ENCODE assay signal across 1 cellular context in genomic region chr10:32120147-32120546, GRCh38.
TF ChIP-seq lines count a peak whose summit lies in the region.

No MANE protein-coding gene starts in this region.

TF ChIP-seq in HepG2, 621 proteins besides CTCF, POLR2A, EP300 and RAD21 (continued from another document and continues in another):
- TF ChIP-seq, protein P1, sequence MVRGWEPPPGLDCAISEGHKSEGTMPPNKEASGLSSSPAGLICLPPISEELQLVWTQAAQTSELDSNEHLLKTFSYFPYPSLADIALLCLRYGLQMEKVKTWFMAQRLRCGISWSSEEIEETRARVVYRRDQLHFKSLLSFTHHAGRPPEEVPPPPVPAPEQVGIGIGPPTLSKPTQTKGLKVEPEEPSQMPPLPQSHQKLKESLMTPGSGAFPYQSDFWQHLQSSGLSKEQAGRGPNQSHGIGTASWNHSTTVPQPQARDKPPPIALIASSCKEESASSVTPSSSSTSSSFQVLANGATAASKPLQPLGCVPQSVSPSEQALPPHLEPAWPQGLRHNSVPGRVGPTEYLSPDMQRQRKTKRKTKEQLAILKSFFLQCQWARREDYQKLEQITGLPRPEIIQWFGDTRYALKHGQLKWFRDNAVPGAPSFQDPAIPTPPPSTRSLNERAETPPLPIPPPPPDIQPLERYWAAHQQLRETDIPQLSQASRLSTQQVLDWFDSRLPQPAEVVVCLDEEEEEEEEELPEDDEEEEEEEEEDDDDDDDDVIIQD (CRISPR knock-in tag; IDR thresholded peaks at IDR 0.05; ENCODE audit: low read depth), result no peak
- TF ChIP-seq ATF5 (CRISPR knock-in tag; IDR thresholded peaks at IDR 0.05; ENCODE audit: low read depth) (no peak), RFX3 (CRISPR knock-in tag; IDR thresholded peaks at IDR 0.05) (no peak), MLX (CRISPR knock-in tag; IDR thresholded peaks at IDR 0.05) (no peak), CREM (IDR thresholded peaks at IDR 0.05) (peak; percentile 69; the same call in 1 of the 2 replicates), CREM (CRISPR knock-in tag; IDR thresholded peaks at IDR 0.05) (no peak), SOX6 (IDR thresholded peaks at IDR 0.05) (no peak), SOX6 (CRISPR knock-in tag; IDR thresholded peaks at IDR 0.05) (peak; percentile 49; the same call in 1 of the 2 replicates), SYNCRIP (IDR thresholded peaks at IDR 0.05; ENCODE audit: insufficient read depth, low read depth, low read length) (no peak), ZNF235 (CRISPR knock-in tag; IDR thresholded peaks at IDR 0.05; ENCODE audit: borderline replicate concordance) (no peak), TCF7L2 (IDR thresholded peaks at IDR 0.05; ENCODE audit: low read depth, low read length) (peak; percentile 57), ISL2 (CRISPR knock-in tag; IDR thresholded peaks at IDR 0.05) (peak; percentile 75), DNMT3B (CRISPR knock-in tag; conservative IDR thresholded peaks at IDR 0.05) (no peak), ZNF10 (CRISPR knock-in tag; IDR thresholded peaks at IDR 0.05; ENCODE audit: borderline replicate concordance, low read depth) (no peak), TOE1 (CRISPR knock-in tag; IDR thresholded peaks at IDR 0.05) (no peak), SOX13 (IDR thresholded peaks at IDR 0.05) (peak; percentile 48; the same call in 1 of the 2 replicates), SOX13 (CRISPR knock-in tag; conservative IDR thresholded peaks at IDR 0.05 in 1 of 2, IDR thresholded peaks at IDR 0.05 in 1 of 2) (peak in 1 of 2 experiments; percentile 71; a peak in 1 of 4 replicates), MIER3 (CRISPR knock-in tag; IDR thresholded peaks at IDR 0.05; ENCODE audit: borderline replicate concordance) (no peak), ZFP36L2 (CRISPR knock-in tag; IDR thresholded peaks at IDR 0.05) (no peak), TRIM24 (CRISPR knock-in tag; IDR thresholded peaks at IDR 0.05) (no peak), ZNF547 (CRISPR knock-in tag; IDR thresholded peaks at IDR 0.05) (no peak), TCF7 (IDR thresholded peaks at IDR 0.05; ENCODE audit: low read depth) (peak; percentile 92), ZFP41 (CRISPR knock-in tag; IDR thresholded peaks at IDR 0.05; ENCODE audit: borderline replicate concordance) (no peak), AGO1 (IDR thresholded peaks at IDR 0.05; ENCODE audit: low read depth, low read length, poor library complexity, severe bottlenecking) (no peak), ZGPAT (CRISPR knock-in tag; IDR thresholded peaks at IDR 0.05) (no peak), ARID5B (CRISPR knock-in tag; IDR thresholded peaks at IDR 0.05) (peak; percentile 49; the same call in 1 of the 2 replicates), CHD2 (IDR thresholded peaks at IDR 0.05; ENCODE audit: low read depth, low read length) (no peak), ZNF503 (CRISPR knock-in tag; IDR thresholded peaks at IDR 0.05) (no peak; the same call in 1 of the 2 replicates), POLR2G (IDR thresholded peaks at IDR 0.05; ENCODE audit: low read depth, low read length) (no peak), ZSCAN21 (CRISPR knock-in tag; IDR thresholded peaks at IDR 0.05; ENCODE audit: borderline replicate concordance) (no peak), KLF11 (CRISPR knock-in tag; IDR thresholded peaks at IDR 0.05) (no peak), GTF2F1 (IDR thresholded peaks at IDR 0.05; ENCODE audit: low read length) (no peak), HDAC2 (CRISPR knock-in tag; IDR thresholded peaks at IDR 0.05) (no peak), JUN (CRISPR knock-in tag; IDR thresholded peaks at IDR 0.05) (no peak), BRCA1 (CRISPR knock-in tag; IDR thresholded peaks at IDR 0.05) (no peak), PTBP1 (IDR thresholded peaks at IDR 0.05; ENCODE audit: low read depth, low read length, poor library complexity, severe bottlenecking) (no peak), RFX5 (IDR thresholded peaks at IDR 0.05; ENCODE audit: low read depth, low read length) (no peak), GATAD2A (CRISPR knock-in tag; IDR thresholded peaks at IDR 0.05) (peak; percentile 29; the same call in 1 of the 2 replicates), ZNF362 (CRISPR knock-in tag; IDR thresholded peaks at IDR 0.05; ENCODE audit: borderline replicate concordance) (peak; percentile 87), KDM3A (CRISPR knock-in tag; IDR thresholded peaks at IDR 0.05; ENCODE audit: low read depth) (no peak), MED1 (CRISPR knock-in tag; IDR thresholded peaks at IDR 0.05) (peak; percentile 17; the same call in 1 of the 2 replicates)
- TF ChIP-seq, protein P2, sequence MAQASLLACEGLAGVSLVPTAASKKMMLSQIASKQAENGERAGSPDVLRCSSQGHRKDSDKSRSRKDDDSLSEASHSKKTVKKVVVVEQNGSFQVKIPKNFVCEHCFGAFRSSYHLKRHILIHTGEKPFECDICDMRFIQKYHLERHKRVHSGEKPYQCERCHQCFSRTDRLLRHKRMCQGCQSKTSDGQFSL (CRISPR knock-in tag; IDR thresholded peaks at IDR 0.05), result no peak
- TF ChIP-seq, protein P3, sequence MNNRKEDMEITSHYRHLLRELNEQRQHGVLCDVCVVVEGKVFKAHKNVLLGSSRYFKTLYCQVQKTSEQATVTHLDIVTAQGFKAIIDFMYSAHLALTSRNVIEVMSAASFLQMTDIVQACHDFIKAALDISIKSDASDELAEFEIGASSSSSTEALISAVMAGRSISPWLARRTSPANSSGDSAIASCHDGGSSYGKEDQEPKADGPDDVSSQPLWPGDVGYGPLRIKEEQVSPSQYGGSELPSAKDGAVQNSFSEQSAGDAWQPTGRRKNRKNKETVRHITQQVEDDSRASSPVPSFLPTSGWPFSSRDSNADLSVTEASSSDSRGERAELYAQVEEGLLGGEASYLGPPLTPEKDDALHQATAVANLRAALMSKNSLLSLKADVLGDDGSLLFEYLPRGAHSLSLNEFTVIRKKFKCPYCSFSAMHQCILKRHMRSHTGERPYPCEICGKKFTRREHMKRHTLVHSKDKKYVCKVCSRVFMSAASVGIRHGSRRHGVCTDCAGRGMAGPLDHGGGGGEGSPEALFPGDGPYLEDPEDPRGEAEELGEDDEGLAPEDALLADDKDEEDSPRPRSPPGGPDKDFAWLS (CRISPR knock-in tag; IDR thresholded peaks at IDR 0.05; ENCODE audit: borderline replicate concordance), result no peak
- TF ChIP-seq, protein P4, sequence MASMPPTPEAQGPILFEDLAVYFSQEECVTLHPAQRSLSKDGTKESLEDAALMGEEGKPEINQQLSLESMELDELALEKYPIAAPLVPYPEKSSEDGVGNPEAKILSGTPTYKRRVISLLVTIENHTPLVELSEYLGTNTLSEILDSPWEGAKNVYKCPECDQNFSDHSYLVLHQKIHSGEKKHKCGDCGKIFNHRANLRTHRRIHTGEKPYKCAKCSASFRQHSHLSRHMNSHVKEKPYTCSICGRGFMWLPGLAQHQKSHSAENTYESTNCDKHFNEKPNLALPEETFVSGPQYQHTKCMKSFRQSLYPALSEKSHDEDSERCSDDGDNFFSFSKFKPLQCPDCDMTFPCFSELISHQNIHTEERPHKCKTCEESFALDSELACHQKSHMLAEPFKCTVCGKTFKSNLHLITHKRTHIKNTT (CRISPR knock-in tag; IDR thresholded peaks at IDR 0.05), result no peak
- TF ChIP-seq, protein P5, sequence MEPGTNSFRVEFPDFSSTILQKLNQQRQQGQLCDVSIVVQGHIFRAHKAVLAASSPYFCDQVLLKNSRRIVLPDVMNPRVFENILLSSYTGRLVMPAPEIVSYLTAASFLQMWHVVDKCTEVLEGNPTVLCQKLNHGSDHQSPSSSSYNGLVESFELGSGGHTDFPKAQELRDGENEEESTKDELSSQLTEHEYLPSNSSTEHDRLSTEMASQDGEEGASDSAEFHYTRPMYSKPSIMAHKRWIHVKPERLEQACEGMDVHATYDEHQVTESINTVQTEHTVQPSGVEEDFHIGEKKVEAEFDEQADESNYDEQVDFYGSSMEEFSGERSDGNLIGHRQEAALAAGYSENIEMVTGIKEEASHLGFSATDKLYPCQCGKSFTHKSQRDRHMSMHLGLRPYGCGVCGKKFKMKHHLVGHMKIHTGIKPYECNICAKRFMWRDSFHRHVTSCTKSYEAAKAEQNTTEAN (CRISPR knock-in tag; conservative IDR thresholded peaks at IDR 0.05), result no peak
- TF ChIP-seq, protein P6, sequence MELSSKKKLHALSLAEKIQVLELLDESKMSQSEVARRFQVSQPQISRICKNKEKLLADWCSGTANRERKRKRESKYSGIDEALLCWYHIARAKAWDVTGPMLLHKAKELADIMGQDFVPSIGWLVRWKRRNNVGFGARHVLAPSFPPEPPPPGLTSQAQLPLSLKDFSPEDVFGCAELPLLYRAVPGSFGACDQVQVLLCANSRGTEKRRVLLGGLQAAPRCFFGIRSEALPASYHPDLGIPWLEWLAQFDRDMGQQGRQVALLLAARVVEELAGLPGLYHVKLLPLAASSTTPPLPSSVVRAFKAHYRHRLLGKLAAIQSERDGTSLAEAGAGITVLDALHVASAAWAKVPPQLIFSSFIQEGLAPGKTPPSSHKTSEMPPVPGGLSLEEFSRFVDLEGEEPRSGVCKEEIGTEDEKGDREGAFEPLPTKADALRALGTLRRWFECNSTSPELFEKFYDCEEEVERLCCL (CRISPR knock-in tag; IDR thresholded peaks at IDR 0.05; ENCODE audit: borderline replicate concordance), result no peak
